ENCODE assay signal across 12 cellular contexts in the genomic region with DNA sequence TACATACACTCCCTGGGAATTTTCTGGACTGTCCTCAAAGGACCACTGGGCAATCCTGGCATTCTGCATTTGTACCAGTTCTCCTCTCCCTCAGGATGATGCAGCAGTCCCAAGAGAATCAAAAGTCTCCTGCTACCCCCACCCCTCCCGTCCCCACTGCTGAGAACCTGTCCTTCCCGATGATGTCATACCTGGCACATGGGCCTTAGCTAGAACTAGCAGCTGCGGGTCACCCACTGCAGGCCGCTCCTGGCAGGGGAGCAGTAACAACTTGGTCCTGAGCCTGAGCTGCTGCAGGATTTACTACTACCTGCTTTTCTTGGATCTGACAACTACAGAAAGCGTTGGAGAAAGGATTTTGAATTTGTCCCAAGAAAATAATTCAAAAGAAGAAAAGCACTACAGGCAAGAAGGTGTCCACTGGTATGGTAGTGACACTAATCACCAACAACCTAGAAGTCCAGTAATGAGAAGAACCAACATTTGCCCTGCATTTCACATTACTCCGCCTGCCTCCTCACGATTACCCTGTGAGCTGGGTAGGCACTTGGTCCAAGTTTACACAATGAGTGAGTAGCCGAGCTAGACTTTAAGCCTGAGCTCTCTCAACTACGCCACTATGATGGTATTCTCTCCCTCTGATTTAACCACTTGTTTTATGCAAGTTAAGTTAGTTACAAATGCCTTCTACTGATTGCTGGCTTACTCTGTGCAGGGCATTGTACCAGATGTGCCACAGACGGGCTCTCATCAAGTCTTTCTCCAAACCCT. TPM values are rescaled to one million over a fixed set of nuclear protein-coding genes. Genes with fewer than 3 reads are reported as not detected.
DNase-seq lines count a peak whose midpoint lies in the region; ATAC-seq, FAIRE-seq and TF ChIP-seq lines count a peak whose summit lies in the region.
"Had no signal": no experiment of that assay in that cellular context is flagged by ENCODE, and none has a peak within 500 bp of the region (broad histone marks: within the 10 kb centered on the region; RNA-seq: fewer than 3 reads in every experiment).

No MANE protein-coding gene starts in this region.

- H3K9me3 ChIP-seq in astrocyte (ENCODE audit: insufficient read depth, low read depth, low read length) (no peaks in the 10 kb centered on the region), gastrocnemius medialis (no peaks in the 10 kb centered on the region), T-helper 17 cell (ENCODE audit: control insufficient read depth, low read length, poor library complexity, severe bottlenecking) (no peaks in the 10 kb centered on the region)

- H3K27me3 Mint-ChIP-seq in astrocyte (ENCODE audit: low read depth, unreplicated experiment) (peaks cover 11% of the 10 kb centered on the region), T-helper 17 cell (peaks cover 24% of the 10 kb centered on the region)
- H3K27me3 Mint-ChIP-seq: activated naive CD4-positive, alpha-beta T cell treated with anti-CD3 and anti-CD28 coated beads, Interleukin-2, amount 50 U/mL, for 24 hours had no signal

- no peak overlapping the region for H3K4me3 Mint-ChIP-seq in astrocyte (ENCODE audit: unreplicated experiment)
- H3K4me3 Mint-ChIP-seq in T-helper 17 cell, result no peak overlapping the region
- H3K4me3 Mint-ChIP-seq: activated naive CD4-positive, alpha-beta T cell treated with anti-CD3 and anti-CD28 coated beads, Interleukin-2, amount 50 U/mL, for 24 hours; naive B cell had no signal

- in situ Hi-C loops in gastrocnemius medialis (cut with MboI; ENCODE audit: low sequenced_read_pairs in 4 of 4), result no loop called here

- no peaks in the 10 kb centered on the region for H3K36me3 ChIP-seq in astrocyte (ENCODE audit: insufficient read depth, low read length)
- H3K36me3 ChIP-seq in gastrocnemius medialis, result no peaks in the 10 kb centered on the region

- H3K9me3 Mint-ChIP-seq in astrocyte (ENCODE audit: unreplicated experiment), result no peaks in the 10 kb centered on the region
- H3K9me3 Mint-ChIP-seq: activated naive CD4-positive, alpha-beta T cell treated with anti-CD3 and anti-CD28 coated beads, Interleukin-2, amount 50 U/mL, for 24 hours; naive B cell had no signal

- H3K27ac ChIP-seq in astrocyte (ENCODE audit: low read depth, low read length), result no peak overlapping the region
- H3K27ac ChIP-seq in gastrocnemius medialis, result no peak overlapping the region

- DNase-seq in GM03348 (ENCODE audit: low spot score) (peak; percentile 31), astrocyte (ENCODE audit: low read depth) (peak; percentile 54), left cardiac atrium (peak; percentile 59), gastrocnemius medialis (peak; percentile 27 to 29), H54 (ENCODE audit: insufficient read length, low spot score) (no peak), COLO829 (ENCODE audit: low spot score) (no peak), NCI-H226 (no peak), T-helper 17 cell (no peak)
- DNase-seq: naive B cell; NCI-H187 treated with DMSO at 0.1 percent for 48 hours; NK-92 treated with Interleukin-12 subunit alpha and Interleukin-12 subunit beta, amount 100 ng/mL, for 24 hours had no signal

- no peak overlapping the region for H3K4me2 ChIP-seq in astrocyte (ENCODE audit: low read length)

- intact Hi-C loops in left cardiac atrium (cut with DNase I), result no loop called here
- intact Hi-C loops in gastrocnemius medialis (cut with DNase I; ENCODE audit: low total_unique reads), result no loop called here

- H3K4me3 ChIP-seq in astrocyte (ENCODE audit: insufficient read depth, low read depth, low read length) (no peak overlapping the region), gastrocnemius medialis (no peak overlapping the region)

- no peaks in the 10 kb centered on the region for H4K20me1 ChIP-seq in astrocyte (ENCODE audit: insufficient read depth, low read length)

- peaks cover 15% of the 10 kb centered on the region for H3K4me1 ChIP-seq in astrocyte (ENCODE audit: insufficient read depth, low read length)
- peaks cover 0 to 11% of the 10 kb centered on the region in 2 donors for H3K4me1 ChIP-seq in gastrocnemius medialis

- peak in 1 of 2 donors; percentile 83 for ATAC-seq in left cardiac atrium
- peak; percentile 55 to 71 for ATAC-seq in gastrocnemius medialis
- ATAC-seq in T-helper 17 cell, result no peak

- FAIRE-seq in astrocyte (lab: Jason Lieb, UNC), result no peak
- FAIRE-seq in H54 (lab: Jason Lieb, UNC), result no peak

- TF ChIP-seq POLR2A in gastrocnemius medialis (IDR thresholded peaks at IDR 0.05) (no peak), H54 (IDR thresholded peaks at IDR 0.05; ENCODE audit: low read depth, low read length) (no peak)

- H3K27ac Mint-ChIP-seq in astrocyte (ENCODE audit: unreplicated experiment) (no peak overlapping the region), T-helper 17 cell (no peak overlapping the region)
- H3K27ac Mint-ChIP-seq: activated naive CD4-positive, alpha-beta T cell treated with anti-CD3 and anti-CD28 coated beads, Interleukin-2, amount 50 U/mL, for 24 hours had no signal

- H3K36me3 Mint-ChIP-seq in astrocyte (ENCODE audit: low read depth, unreplicated experiment) (no peaks in the 10 kb centered on the region), T-helper 17 cell (ENCODE audit: low read depth) (no peaks in the 10 kb centered on the region)
- H3K36me3 Mint-ChIP-seq: activated naive CD4-positive, alpha-beta T cell treated with anti-CD3 and anti-CD28 coated beads, Interleukin-2, amount 50 U/mL, for 24 hours had no signal

- no peak overlapping the region for H3K9ac ChIP-seq in astrocyte (ENCODE audit: low read length)

- TF ChIP-seq CTCF in astrocyte (IDR thresholded peaks at IDR 0.05; ENCODE audit: insufficient read depth, low read depth, low read length), result no peak
- no peak for TF ChIP-seq CTCF in gastrocnemius medialis (IDR thresholded peaks at IDR 0.05 in 4 of 5, conservative IDR thresholded peaks at IDR 0.05 in 1 of 5)

- no peak overlapping the region for H2AFZ ChIP-seq in astrocyte (ENCODE audit: low read depth, low read length)

- no peaks in the 10 kb centered on the region for H3K79me2 ChIP-seq in astrocyte (ENCODE audit: insufficient read depth, low read length)

- H3K27me3 ChIP-seq in astrocyte (ENCODE audit: insufficient read depth, low read length), result peaks cover 3% of the 10 kb centered on the region
- no peaks in the 10 kb centered on the region for H3K27me3 ChIP-seq in gastrocnemius medialis

- peaks cover 22% of the 10 kb centered on the region for H3K4me1 Mint-ChIP-seq in astrocyte (ENCODE audit: low read depth, unreplicated experiment)
- no peaks in the 10 kb centered on the region for H3K4me1 Mint-ChIP-seq in T-helper 17 cell
- H3K4me1 Mint-ChIP-seq: activated naive CD4-positive, alpha-beta T cell treated with anti-CD3 and anti-CD28 coated beads, Interleukin-2, amount 50 U/mL, for 24 hours had no signal

RNA-seq across cellular contexts. Expression of a gene that starts 55.3 kb away (rescaled TPM):
- total RNA-seq in astrocyte (10.6 and 11.4 TPM in 2 replicates), left cardiac atrium (1 to 10 TPM in 1 of 2 donors, under 1 TPM in 1; 0.91 to 7.0 TPM), gastrocnemius medialis (under 1 TPM in 3 of 4 donors, not detected in 1; 0.29 to 0.67 (median 0.42) TPM), T-helper 17 cell (not detected)

Comparison
In these comparisons a context has a peak if more than half of its experiments do, and no peak if none do; other contexts are left out.
1. DNase-seq: peak in GM03348 (single experiment), astrocyte (single experiment), left cardiac atrium (single experiment) and gastrocnemius medialis (2 of 2); none in H54 (single experiment), COLO829 (single experiment), NCI-H226 (single experiment) and T-helper 17 cell (0 of 3).